Comparison of ENCODE assay signal across 27 cellular contexts in the genomic region with DNA sequence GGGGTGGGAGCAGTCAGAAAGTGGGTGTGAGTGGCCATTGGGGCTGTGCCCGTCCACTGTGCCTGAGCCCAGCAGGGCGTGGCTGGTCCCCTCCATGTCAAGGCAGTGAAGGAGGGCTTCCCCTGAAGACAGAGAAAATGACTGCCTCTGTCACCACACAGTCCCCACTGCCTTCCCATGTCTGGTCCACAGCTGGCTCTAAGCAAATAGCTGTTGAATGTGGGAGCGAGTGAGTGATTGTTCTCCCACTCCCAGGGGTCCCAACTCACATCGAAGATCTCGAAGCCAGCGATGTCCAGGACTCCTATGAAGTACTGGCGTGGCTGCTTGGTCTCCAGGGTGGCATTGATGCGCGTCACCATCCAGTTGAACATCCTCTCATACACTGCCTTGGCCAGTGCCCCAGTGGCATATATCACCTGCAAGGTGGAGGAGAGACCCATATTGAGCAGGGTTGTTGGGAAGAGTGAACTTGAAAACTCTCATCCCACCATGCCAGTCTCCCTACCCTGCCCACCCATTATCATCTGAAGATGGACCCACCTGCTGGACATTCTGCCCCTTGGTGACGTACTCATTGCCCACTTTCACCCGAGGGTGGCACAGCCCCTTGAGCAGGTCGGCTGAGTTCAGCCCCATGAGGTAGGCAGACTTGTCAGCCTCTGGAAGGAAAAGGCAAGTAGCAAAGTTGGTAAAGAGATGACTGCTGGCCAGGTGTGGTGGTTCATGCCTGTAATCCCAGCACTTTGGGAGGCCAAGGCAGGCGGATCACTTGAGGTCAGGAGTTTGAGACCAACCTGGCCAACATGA. TPM values are rescaled to one million over a fixed set of nuclear protein-coding genes. Genes with fewer than 3 reads are reported as not detected.
DNase-seq lines count a peak whose midpoint lies in the region; ATAC-seq, FAIRE-seq and TF ChIP-seq lines count a peak whose summit lies in the region.
"Had no signal": no experiment of that assay in that cellular context is flagged by ENCODE, and none has a peak within 500 bp of the region (broad histone marks: within the 10 kb centered on the region; RNA-seq: fewer than 3 reads in every experiment).

No MANE protein-coding gene starts in this region.

- H3K9ac ChIP-seq in neuronal stem cell (ENCODE audit: low read depth, low read length, poor library complexity) = peak overlapping the region; percentile 9

- DNase-seq in Right ventricle myocardium inferior (ENCODE audit: missing footprints) (no peak), left cardiac atrium (no peak), bronchial epithelial cell (ENCODE audit: low read depth) (no peak), neuronal stem cell (ENCODE audit: low spot score) (no peak), upper lobe of right lung (peak; percentile 34), SKM-1 treated with dmso at 0.1 percent for 144 hours (lab: John Stamatoyannopoulos, UW; ENCODE audit: unreplicated experiment) (no peak), LoVo (ENCODE audit: low spot score) (no peak)
- DNase-seq: 8988T, ACHN, Calu3, DND-41, HCEC 1CT, KBM-7, MG63, NCI-H1417, NCI-H1694, NCI-H2029 treated with DMSO at 0.1 percent for 48 hours, NCI-H2227 treated with DMSO at 0.1 percent for 48 hours, NCI-H526 treated with DMSO at 0.1 percent for 48 hours, PC-9 had no signal

- H3K4ac ChIP-seq in neuronal stem cell (ENCODE audit: low read length) = no peak overlapping the region

- WGBS in neuronal stem cell (ENCODE audit: extremely low coverage in 2 of 2, insufficient read length in 2 of 2, insufficient replicate concordance in 1 of 2), 2 donors = no CpG with 5 or more reads among the region's 13 CpGs

- H2AFZ ChIP-seq in neuronal stem cell (ENCODE audit: low read length) = no peak overlapping the region
- H2AFZ ChIP-seq: PC-9 had no signal

- H3K79me1 ChIP-seq in neuronal stem cell (ENCODE audit: low read depth, low read length) = peaks cover 2% of the 10 kb centered on the region

- H2BK120ac ChIP-seq in neuronal stem cell (ENCODE audit: low read depth, low read length) = no peak overlapping the region

- H2BK12ac ChIP-seq in neuronal stem cell (ENCODE audit: low read length) = no peak overlapping the region

- no peak overlapping the region for H3K23ac ChIP-seq in neuronal stem cell (ENCODE audit: low read depth, low read length, poor library complexity)

- H3K4me2 ChIP-seq in neuronal stem cell (ENCODE audit: insufficient read depth, low read length, poor library complexity, severe bottlenecking) = no peak overlapping the region
- H3K4me2 ChIP-seq: PC-9 had no signal

- peak; percentile 84 for FAIRE-seq in bronchial epithelial cell (lab: Jason Lieb, UNC)
- FAIRE-seq: GM12892, H1, HTR-8/SVneo had no signal

- H3K9me3 ChIP-seq in neuronal stem cell (replicated peaks in 1 of 2; ENCODE audit: control insufficient read depth in 2 of 2, insufficient read depth in 1 of 2, low read depth in 1 of 2, low read length in 2 of 2) = peaks cover 0 to 2% of the 10 kb centered on the region in 2 donors
- no peaks in the 10 kb centered on the region for H3K9me3 ChIP-seq in upper lobe of right lung
- H3K9me3 ChIP-seq: MG63 had no signal

- H3K4me1 ChIP-seq in neuronal stem cell (ENCODE audit: control insufficient read depth in 2 of 2, insufficient read depth in 1 of 2, low read depth in 1 of 2, low read length in 2 of 2) (peaks cover 12% of the 10 kb centered on the region in 2 donors), upper lobe of right lung (no peaks in the 10 kb centered on the region)

- H3K27me3 ChIP-seq in bronchial epithelial cell (ENCODE audit: control insufficient read depth, insufficient read depth, low read length) = peaks cover 2% of the 10 kb centered on the region
- H3K27me3 ChIP-seq in neuronal stem cell (ENCODE audit: control insufficient read depth in 3 of 3, insufficient read depth in 3 of 3, low read depth in 1 of 3, low read length in 3 of 3) = no peaks in the 10 kb centered on the region
- H3K27me3 ChIP-seq in upper lobe of right lung = no peaks in the 10 kb centered on the region
- H3K27me3 ChIP-seq: MG63 had no signal

- TF ChIP-seq CTCF in bronchial epithelial cell (IDR thresholded peaks at IDR 0.05; ENCODE audit: insufficient read depth, low read length, severe bottlenecking) (no peak), upper lobe of right lung (IDR thresholded peaks at IDR 0.05) (no peak)

- H3K27ac ChIP-seq in neuronal stem cell (replicated peaks; ENCODE audit: low read length) (no peak overlapping the region), upper lobe of right lung (no peak overlapping the region)
- H3K27ac ChIP-seq: PC-9, RWPE1 had no signal

- no peak overlapping the region for H2BK15ac ChIP-seq in neuronal stem cell (ENCODE audit: low read length)

- no peak overlapping the region for H3K14ac ChIP-seq in neuronal stem cell (ENCODE audit: low read length)

- no peak overlapping the region for H4K8ac ChIP-seq in neuronal stem cell (ENCODE audit: low read depth, low read length)

- ATAC-seq in Right ventricle myocardium inferior (peak; percentile 6), left cardiac atrium (no peak), upper lobe of right lung (no peak)

- no peak overlapping the region for H3K18ac ChIP-seq in neuronal stem cell (ENCODE audit: low read length)

- no peak overlapping the region for H2AK5ac ChIP-seq in neuronal stem cell (ENCODE audit: low read depth, low read length)

- no peak overlapping the region for H3K4me3 ChIP-seq in bronchial epithelial cell (ENCODE audit: low read depth, low read length)
- no peak overlapping the region for H3K4me3 ChIP-seq in neuronal stem cell (ENCODE audit: low read length in 2 of 2)
- H3K4me3 ChIP-seq in upper lobe of right lung = no peak overlapping the region
- H3K4me3 ChIP-seq: MG63, PC-9 had no signal

- H4K91ac ChIP-seq in neuronal stem cell (ENCODE audit: low read depth, low read length, poor library complexity) = no peak overlapping the region

- no peak overlapping the region for H2BK5ac ChIP-seq in neuronal stem cell (ENCODE audit: low read length)

- H3K36me3 ChIP-seq in bronchial epithelial cell (ENCODE audit: control insufficient read depth, insufficient read depth, low read length) (no peaks in the 10 kb centered on the region), neuronal stem cell (replicated peaks in 1 of 2; ENCODE audit: control insufficient read depth in 2 of 2, insufficient read depth in 2 of 2, low read length in 2 of 2) (no peaks in the 10 kb centered on the region), upper lobe of right lung (no peaks in the 10 kb centered on the region)
- H3K36me3 ChIP-seq: MG63 had no signal

- intact Hi-C loops in Right ventricle myocardium inferior (cut with DNase I) = no loop called here
- intact Hi-C loops in left cardiac atrium (cut with DNase I) = no loop called here
- intact Hi-C loops in upper lobe of right lung (cut with DNase I) = no loop called here

RNA-seq across cellular contexts. Expression of a gene that starts 6.6 kb away (rescaled TPM):
- total RNA-seq in Right ventricle myocardium inferior = 11,833 TPM
- 100 to 1,000 TPM; 175 to 201 TPM for total RNA-seq in left cardiac atrium
- total RNA-seq in bronchial epithelial cell = not detected in 2 replicates
- polyA plus RNA-seq in neuronal stem cell (2013, experiment 1 of 2) = 0.20 TPM
- polyA plus RNA-seq in neuronal stem cell (2013, experiment 2 of 2) = 0.19 TPM
- total RNA-seq in upper lobe of right lung = 0.12 TPM
- total RNA-seq: Calu3, H1, NCI-H460, PC-9 had no signal
- polyA plus RNA-seq: BJ, H1 had no signal

RNA-seq across cellular contexts. Expression of a gene that starts 20.8 kb away (rescaled TPM):
- 3,910 TPM for total RNA-seq in Right ventricle myocardium inferior
- total RNA-seq in left cardiac atrium = over 10,000 TPM; 10,415 to 11,820 TPM
- total RNA-seq in bronchial epithelial cell = not detected in 2 replicates
- polyA plus RNA-seq in neuronal stem cell (2013, experiment 1 of 2) = 0.03 TPM
- 0.04 TPM for polyA plus RNA-seq in neuronal stem cell (2013, experiment 2 of 2)
- total RNA-seq in upper lobe of right lung = 3.4 TPM
- total RNA-seq: Calu3, H1, LHCN-M2, NCI-H460, PC-9 had no signal
- polyA plus RNA-seq: BJ had no signal

RNA-seq across cellular contexts. Expression of a gene that starts 40.6 kb away (rescaled TPM):
- total RNA-seq in Right ventricle myocardium inferior (19.8 TPM), left cardiac atrium (10 to 100 TPM; 20.1 to 23.6 TPM), bronchial epithelial cell (61.6 and 67.4 TPM in 2 replicates), upper lobe of right lung (32.3 TPM)
- polyA plus RNA-seq in neuronal stem cell (2013, experiment 1 of 2) = 75.8 TPM
- 73.0 TPM for polyA plus RNA-seq in neuronal stem cell (2013, experiment 2 of 2)

RNA-seq across cellular contexts. Expression of a gene that starts 52.0 kb away (rescaled TPM):
- total RNA-seq in Right ventricle myocardium inferior (0.92 TPM), left cardiac atrium (1 to 10 TPM in 1 of 2 donors, under 1 TPM in 1; 0.44 to 1.4 TPM), bronchial epithelial cell (not detected in 2 replicates), upper lobe of right lung (0.96 TPM)
- 5.0 TPM for polyA plus RNA-seq in neuronal stem cell (2013, experiment 1 of 2)
- polyA plus RNA-seq in neuronal stem cell (2013, experiment 2 of 2) = 4.4 TPM
- total RNA-seq: Calu3, H1, LHCN-M2, NCI-H460, PC-9 had no signal
- polyA plus RNA-seq: BJ had no signal

RNA-seq across cellular contexts. Expression of a gene that starts 56.3 kb away (rescaled TPM):
- total RNA-seq in Right ventricle myocardium inferior (not detected), left cardiac atrium (not detected), bronchial epithelial cell (not detected in 2 replicates), upper lobe of right lung (not detected)
- not detected for polyA plus RNA-seq in neuronal stem cell (2013, experiment 1 of 2)
- polyA plus RNA-seq in neuronal stem cell (2013, experiment 2 of 2) = not detected
- total RNA-seq: Calu3, H1, LHCN-M2, NCI-H460, PC-9 had no signal
- polyA plus RNA-seq: BJ, H1 had no signal

Comparison
In these comparisons a context has a peak if more than half of its experiments do, and no peak if none do; other contexts are left out.
1. RNA of a gene that starts 6.6 kb away (total RNA-seq): 11,833 TPM in Right ventricle myocardium inferior (single experiment) and 175 to 201 TPM in left cardiac atrium; 0.12 TPM in upper lobe of right lung (single experiment) and not detected in bronchial epithelial cell; every median in the first group is over 100 times any median in the second.
2. RNA of a gene that starts 20.8 kb away (total RNA-seq): 10,415 to 11,820 TPM in left cardiac atrium and 3,910 TPM in Right ventricle myocardium inferior (single experiment); 3.4 TPM in upper lobe of right lung (single experiment) and not detected in bronchial epithelial cell; every median in the first group is over 100 times any median in the second.